In the genomic region with DNA sequence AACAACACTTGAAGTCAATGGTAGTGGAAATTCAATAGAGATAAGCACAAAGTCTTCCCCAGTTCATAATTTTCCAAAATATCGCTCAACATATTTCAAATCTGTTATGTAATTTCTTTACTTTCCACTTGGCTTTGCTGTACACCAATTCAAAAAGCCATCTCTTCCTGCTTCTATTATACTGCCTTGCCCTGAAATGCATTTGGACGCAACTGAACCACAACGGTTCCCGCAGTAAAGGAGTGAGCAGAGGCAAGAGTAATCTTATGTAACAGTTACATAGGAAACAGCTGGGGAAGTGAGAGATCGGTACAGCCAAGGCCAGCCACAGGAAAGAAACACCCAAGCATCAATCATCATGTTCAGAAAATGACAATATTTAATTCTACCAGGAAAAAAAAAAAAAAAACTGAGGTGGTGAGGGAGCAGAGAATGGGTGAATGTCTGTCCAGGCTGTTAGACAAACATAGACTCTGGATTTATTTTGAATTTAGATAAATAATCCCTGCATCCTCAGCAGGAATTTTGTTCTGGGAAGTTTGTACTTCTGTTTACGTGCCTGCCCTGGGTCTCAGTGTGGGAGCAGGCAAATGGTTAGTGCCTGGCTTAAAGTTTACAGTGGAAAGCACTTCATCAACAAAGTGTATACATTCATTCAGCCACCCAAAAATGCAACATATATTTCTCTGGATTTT, we compare ENCODE assay signal across 9 cellular contexts.
A peak's percentile ranks its signal among the peaks of the same experiment; 100 is the strongest.
DNase-seq lines count a peak whose midpoint lies in the region; TF ChIP-seq lines count a peak whose summit lies in the region.
"Had no signal": no experiment of that assay in that cellular context is flagged by ENCODE, and none has a peak within 500 bp of the region (broad histone marks: within the 10 kb centered on the region; RNA-seq: fewer than 3 reads in every experiment).

No MANE protein-coding gene starts in this region.

- no peak overlapping the region; a peak in 1 of 7 replicates for H3K27ac Mint-ChIP-seq in H9

- no peak overlapping the region for H2AFZ ChIP-seq in H9 (ENCODE audit: low read length)

- no peaks in the 10 kb centered on the region for H3K4me1 Mint-ChIP-seq in H9

- H3K4ac ChIP-seq in H9 (ENCODE audit: low read depth, low read length): no peak overlapping the region

- no peak overlapping the region for H3K9ac ChIP-seq in H9 (ENCODE audit: extremely low read depth, insufficient read length, low read length)

- H4K91ac ChIP-seq in H9 (ENCODE audit: insufficient read length, low read depth, low read length): no peak overlapping the region

- no peak overlapping the region for H4K8ac ChIP-seq in H9 (replicated peaks; ENCODE audit: insufficient read length, low read depth, low read length)

- no peak overlapping the region for H3K4me2 ChIP-seq in H9 (ENCODE audit: insufficient read depth, insufficient read length, low read length)

- no peak overlapping the region for H2BK120ac ChIP-seq in H9 (ENCODE audit: low read depth, low read length, poor library complexity, severe bottlenecking)

- DNase-seq in activated T-cell treated with anti-CD3 and anti-CD28 coated beads for 1 hour (ENCODE audit: low read depth) (peak; percentile 9), germinal center (ENCODE audit: low spot score) (peak; percentile 23), H4 (ENCODE audit: low spot score) (no peak), H9 (no peak), DMS79 (lab: John Stamatoyannopoulos, UW) (no peak)
- no peak for DNase-seq in activated T-cell treated with anti-CD3 and anti-CD28 coated beads, Interleukin-2, amount 50 U/mL, for 48 hours
- peak; percentile 14 to 32 for DNase-seq in activated CD4-positive, alpha-beta T cell treated with anti-CD3 and anti-CD28 coated beads for 4 hours
- peak; percentile 12 to 81 (median 64) for DNase-seq in stimulated activated naive CD4-positive, alpha-beta T cell (lab: John Stamatoyannopoulos, UW)
- DNase-seq: NCI-H774 had no signal

- H3K23me2 ChIP-seq in H9 (ENCODE audit: insufficient read length, low read depth, low read length, poor library complexity, severe bottlenecking): no peaks in the 10 kb centered on the region

- H3K79me2 ChIP-seq in H9 (ENCODE audit: insufficient read depth, low read length): no peaks in the 10 kb centered on the region

- H3K79me1 ChIP-seq in H9 (ENCODE audit: insufficient read depth, low read depth, low read length, poor library complexity, severe bottlenecking): no peaks in the 10 kb centered on the region

- H3K56ac ChIP-seq in H9 (ENCODE audit: insufficient read length, low read depth, low read length): no peak overlapping the region

- no peak overlapping the region for H3K27ac ChIP-seq in H9 (ENCODE audit: insufficient read length, low read depth, low read length)

- H2AK5ac ChIP-seq in H9 (ENCODE audit: insufficient read length, low read length): no peak overlapping the region

- no peak overlapping the region for H3T11ph ChIP-seq in H9 (ENCODE audit: low read length)

- no peak overlapping the region for H2BK20ac ChIP-seq in H9 (ENCODE audit: low read depth, low read length, poor library complexity, severe bottlenecking)

- H3K9me3 ChIP-seq in H9 (ENCODE audit: control insufficient read depth, low read depth, low read length): no peaks in the 10 kb centered on the region

- H3K27me3 Mint-ChIP-seq in H9 (ENCODE audit: low read depth): no peaks in the 10 kb centered on the region

- no peak overlapping the region for H2BK15ac ChIP-seq in H9 (ENCODE audit: low read depth, low read length)

- no peaks in the 10 kb centered on the region for H3K36me3 Mint-ChIP-seq in H9 (ENCODE audit: insufficient read depth in 1 of 3, low read depth in 3 of 3)

- H3K18ac ChIP-seq in H9 (ENCODE audit: insufficient read length, low read depth, low read length): no peak overlapping the region

- no peak overlapping the region for H4K5ac ChIP-seq in H9 (ENCODE audit: insufficient read length, low read depth, low read length)

- H2BK5ac ChIP-seq in H9 (ENCODE audit: insufficient read length, low read length): no peak overlapping the region

- no peaks in the 10 kb centered on the region for H3K4me1 ChIP-seq in H9 (ENCODE audit: insufficient read depth, low read length)

- no peaks in the 10 kb centered on the region for H3K27me3 ChIP-seq in H9 (ENCODE audit: insufficient read depth, low read length)

- TF ChIP-seq CTCF in H9 (conservative IDR thresholded peaks at IDR 0.05): no peak

- no peak overlapping the region for H3K4me3 Mint-ChIP-seq in H9

- no CpG with 5 or more reads among the region's 6 CpGs for WGBS in H9 (ENCODE audit: extremely low coverage, insufficient read length, low lambda C conversion rate)

- no peak overlapping the region for H3K14ac ChIP-seq in H9 (ENCODE audit: insufficient read depth, low read length)

- H3K9me3 Mint-ChIP-seq in H9: no peaks in the 10 kb centered on the region

- H3K23ac ChIP-seq in H9 (ENCODE audit: insufficient read length, low read depth, low read length): no peak overlapping the region

- H4K20me1 ChIP-seq in H9 (ENCODE audit: control insufficient read depth, insufficient read depth, insufficient read length): no peaks in the 10 kb centered on the region

- no peak overlapping the region for H2BK12ac ChIP-seq in H9 (ENCODE audit: insufficient read length, low read depth, low read length)

Comparison
In these comparisons a context has a peak if more than half of its experiments do, and no peak if none do; other contexts are left out.
1. DNase-seq: peak in activated T-cell treated with anti-CD3 and anti-CD28 coated beads for 1 hour (single experiment), activated CD4-positive, alpha-beta T cell treated with anti-CD3 and anti-CD28 coated beads for 4 hours (2 of 2), germinal center (single experiment) and stimulated activated naive CD4-positive, alpha-beta T cell (6 of 6); none in activated T-cell treated with anti-CD3 and anti-CD28 coated beads, Interleukin-2, amount 50 U/mL, for 48 hours (0 of 2), H4 (single experiment), H9 (single experiment) and DMS79 (single experiment).